22 cellular contexts compared by ENCODE assay signal in the genomic region with DNA sequence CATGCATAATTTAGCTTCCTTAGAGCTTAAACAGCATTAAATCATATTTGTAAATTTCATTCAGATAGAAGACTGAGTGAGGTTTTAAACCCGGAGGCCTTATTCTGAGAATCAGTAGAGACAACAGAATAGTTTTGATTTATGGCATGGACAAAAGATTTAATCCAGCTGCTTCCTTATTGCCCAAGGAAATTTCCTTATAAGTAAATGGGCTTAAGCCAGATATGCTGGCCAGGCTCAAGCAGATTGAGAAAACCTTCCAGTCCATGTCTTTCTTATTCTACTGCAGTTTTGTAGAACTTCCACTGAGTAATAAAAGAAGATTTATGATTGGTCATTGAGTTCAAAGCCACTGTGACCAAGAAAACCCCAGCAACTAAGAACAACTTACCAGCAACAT.
"Had no signal": no experiment of that assay in that cellular context is flagged by ENCODE, and none has a peak within 500 bp of the region (broad histone marks: within the 10 kb centered on the region; RNA-seq: fewer than 3 reads in every experiment).

No MANE protein-coding gene starts in this region.

- H3K4me1 Mint-ChIP-seq: naive thymus-derived CD4-positive, alpha-beta T cell; stimulated activated memory B cell treated with anti-CD40 and anti-IgM and Interleukin-4, amounts not matched to agents 10 μg/mL and 1 μg/mL and 100 μg/mL, for 72 hours had no signal

- H3K4me2 ChIP-seq: hepatocyte had no signal

- H3K4me3 ChIP-seq: colonic mucosa, gastroesophageal sphincter, hepatocyte, psoas muscle, right lobe of liver, tibial artery, upper lobe of left lung, uterus had no signal

- H3K9me3 ChIP-seq: colonic mucosa, gastroesophageal sphincter, neutrophil, psoas muscle, right lobe of liver, upper lobe of left lung, uterus had no signal

- DNase-seq: colonic mucosa; dermis blood vessel endothelial cell; foreskin fibroblast; head of caudate nucleus; kidney; left cardiac atrium; mesendoderm; naive thymus-derived CD4-positive, alpha-beta T cell; psoas muscle; retina; right lobe of liver; stimulated activated CD4-positive, alpha-beta T cell treated with anti-CD3 and anti-CD28 coated beads, Interleukin-15, amount 100 ng/mL, for 24 hours; stimulated activated CD4-positive, alpha-beta T cell treated with anti-CD3 and anti-CD28 coated beads, Interleukin-1b, Interleukin-23, amount 100 ng/mL, for 48 hours; stimulated activated CD4-positive, alpha-beta T cell treated with anti-CD3 and anti-CD28 coated beads, Interleukin-4, amount 100 ng/mL, for 24 hours; tibial artery; uterus had no signal

- H3K27ac ChIP-seq: colonic mucosa, gastroesophageal sphincter, hepatocyte, neutrophil, psoas muscle, right lobe of liver, tibial artery, upper lobe of left lung, uterus had no signal

- H3K36me3 ChIP-seq: colonic mucosa, gastroesophageal sphincter, neutrophil, right lobe of liver, tibial artery, upper lobe of left lung, uterus had no signal

- ATAC-seq: gastroesophageal sphincter; left cardiac atrium; naive thymus-derived CD4-positive, alpha-beta T cell; psoas muscle; right lobe of liver; stimulated activated memory B cell treated with anti-CD40 and anti-IgM and Interleukin-4, amounts not matched to agents 10 μg/mL and 1 μg/mL and 100 μg/mL, for 72 hours had no signal

- H2AFZ ChIP-seq: hepatocyte had no signal

- H3K27ac Mint-ChIP-seq: naive thymus-derived CD4-positive, alpha-beta T cell; stimulated activated memory B cell treated with anti-CD40 and anti-IgM and Interleukin-4, amounts not matched to agents 10 μg/mL and 1 μg/mL and 100 μg/mL, for 72 hours; stimulated activated naive CD8-positive, alpha-beta T cell treated with anti-CD3 and anti-CD28 coated beads, Interleukin-15, Interleukin-2, amounts not matched to agents 100 ng/mL and 50 ng/mL, for 24 hours had no signal

- H3K4me3 Mint-ChIP-seq: naive thymus-derived CD4-positive, alpha-beta T cell; stimulated activated memory B cell treated with anti-CD40 and anti-IgM and Interleukin-4, amounts not matched to agents 10 μg/mL and 1 μg/mL and 100 μg/mL, for 72 hours; stimulated activated naive CD8-positive, alpha-beta T cell treated with anti-CD3 and anti-CD28 coated beads, Interleukin-15, Interleukin-2, amounts not matched to agents 100 ng/mL and 50 ng/mL, for 24 hours had no signal

- H3K27me3 ChIP-seq: colonic mucosa, gastroesophageal sphincter, hepatocyte, neutrophil, right lobe of liver, tibial artery, upper lobe of left lung, uterus had no signal

- H3K79me2 ChIP-seq: hepatocyte had no signal

- H3K27me3 Mint-ChIP-seq: stimulated activated memory B cell treated with anti-CD40 and anti-IgM and Interleukin-4, amounts not matched to agents 10 μg/mL and 1 μg/mL and 100 μg/mL, for 72 hours had no signal

- H3K4me1 ChIP-seq: colonic mucosa, right lobe of liver, upper lobe of left lung had no signal

- H3K36me3 Mint-ChIP-seq: stimulated activated memory B cell treated with anti-CD40 and anti-IgM and Interleukin-4, amounts not matched to agents 10 μg/mL and 1 μg/mL and 100 μg/mL, for 72 hours had no signal
